1 cellular context compared by ENCODE assay signal in the genomic region with DNA sequence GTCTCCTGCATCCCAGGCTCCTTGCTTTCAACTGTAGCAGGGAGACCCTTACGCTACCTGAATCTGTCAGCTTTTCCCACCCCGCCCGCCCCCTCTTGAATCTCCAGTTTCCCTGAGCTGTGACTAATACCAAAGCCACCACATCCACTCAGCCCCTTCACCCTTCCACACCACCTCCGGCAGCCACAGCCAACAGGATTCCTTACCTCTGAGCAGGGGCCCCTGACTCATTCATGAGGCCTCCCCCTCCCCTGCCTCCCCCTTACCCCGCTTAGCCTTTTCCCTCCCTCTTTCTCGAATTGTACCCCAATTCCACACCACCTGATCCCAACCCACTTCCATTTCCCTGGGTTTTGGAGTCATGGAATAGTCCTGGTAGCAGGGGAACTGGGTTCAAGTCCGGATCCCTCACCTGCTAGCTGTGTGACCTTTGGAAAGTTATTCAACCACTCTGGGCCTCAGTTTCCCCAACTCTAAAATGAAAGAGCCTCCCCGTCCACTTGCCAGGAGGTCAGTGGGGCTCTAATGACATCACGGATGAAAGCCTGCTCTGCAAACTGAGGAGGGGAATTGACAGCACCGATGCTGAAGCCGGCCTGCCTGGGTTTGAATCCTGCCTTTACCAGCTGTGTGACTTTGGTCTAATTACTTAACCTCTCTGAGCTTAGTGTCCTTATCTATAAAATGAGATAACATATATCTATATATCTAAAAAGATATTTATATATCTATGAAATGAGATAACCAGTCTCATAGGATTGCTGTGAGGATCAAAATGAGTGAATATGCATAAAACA.
TF ChIP-seq lines count a peak whose summit lies in the region.

No MANE protein-coding gene starts in this region.

TF ChIP-seq in neural cell, 6 proteins besides CTCF, POLR2A, EP300 and RAD21:
- TF ChIP-seq POLR2AphosphoS5 (IDR thresholded peaks at IDR 0.05): no peak
- TF ChIP-seq REST (IDR thresholded peaks at IDR 0.05; ENCODE audit: borderline replicate concordance): no peak
- TF ChIP-seq SMC3 (conservative IDR thresholded peaks at IDR 0.05; ENCODE audit: poor library complexity): no peak
- no peak for TF ChIP-seq EZH2 (IDR thresholded peaks at IDR 0.05; ENCODE audit: borderline replicate concordance, insufficient read depth, low read length, poor library complexity, severe bottlenecking)
- no peak for TF ChIP-seq TAF1 (IDR thresholded peaks at IDR 0.05; ENCODE audit: low read depth)
